In the genomic region with DNA sequence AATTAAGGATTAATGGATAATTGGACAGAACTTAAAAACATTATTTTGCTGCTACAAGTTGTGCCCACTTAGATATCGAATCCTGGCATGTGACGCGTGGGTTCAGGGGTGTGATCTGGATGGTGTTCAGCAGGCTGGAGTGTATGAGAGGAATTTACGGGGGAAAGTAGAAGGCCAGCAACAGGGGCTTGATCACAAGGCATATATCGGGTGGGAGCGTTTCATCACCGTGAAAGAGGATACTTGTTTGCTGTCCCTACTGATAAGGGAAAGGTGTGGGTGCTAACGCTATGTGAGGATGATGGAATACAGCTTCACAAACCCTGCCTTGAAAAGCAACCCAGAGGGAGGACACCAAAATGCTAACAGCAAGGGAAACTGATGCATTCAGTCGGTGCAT, we compare ENCODE assay signal across 2 cellular contexts.
A peak's percentile ranks its signal among the peaks of the same experiment; 100 is the strongest.
TF ChIP-seq lines count a peak whose summit lies in the region.

No MANE protein-coding gene starts in this region.

TF ChIP-seq in HEK293, 187 proteins besides CTCF, POLR2A, EP300 and RAD21 (continues in another document):
- TF ChIP-seq ZNF600 (tag by site-specific recombination; IDR thresholded peaks at IDR 0.05) (peak; percentile 76), SCRT2 (tag by site-specific recombination; IDR thresholded peaks at IDR 0.05) (peak; percentile 82), ZBTB20 (tag by site-specific recombination; IDR thresholded peaks at IDR 0.05) (0 out of 2 replicates have a peak, but pooled peaks have one; percentile 18), ZNF449 (tag by site-specific recombination; IDR thresholded peaks at IDR 0.05) (no peak), YY1 (tag by site-specific recombination; IDR thresholded peaks at IDR 0.05) (no peak), PRDM1 (tag by site-specific recombination; IDR thresholded peaks at IDR 0.05) (peak; percentile 20; the same call in 1 of the 2 replicates), EGR2 (tag by site-specific recombination; IDR thresholded peaks at IDR 0.05; ENCODE audit: low read depth) (peak; percentile 97), ZFHX2 (tag by site-specific recombination; conservative IDR thresholded peaks at IDR 0.05) (peak; percentile 97), ZNF280D (tag by site-specific recombination; IDR thresholded peaks at IDR 0.05) (no peak), ZNF76 (tag by site-specific recombination; IDR thresholded peaks at IDR 0.05; ENCODE audit: borderline replicate concordance, low read depth) (no peak), ZNF610 (tag by site-specific recombination; IDR thresholded peaks at IDR 0.05; ENCODE audit: borderline replicate concordance) (no peak), TRIM28 (IDR thresholded peaks at IDR 0.05; ENCODE audit: borderline replicate concordance, low read length) (no peak), GFI1B (tag by site-specific recombination; IDR thresholded peaks at IDR 0.05) (no peak), ZNF121 (tag by site-specific recombination; IDR thresholded peaks at IDR 0.05) (no peak), MEIS1 (CRISPR knock-in tag; IDR thresholded peaks at IDR 0.05; ENCODE audit: borderline replicate concordance) (no peak), KLF1 (tag by site-specific recombination; IDR thresholded peaks at IDR 0.05) (no peak), BCL11B (tag by site-specific recombination; IDR thresholded peaks at IDR 0.05; ENCODE audit: low read depth) (no peak), ZNF175 (tag by site-specific recombination; IDR thresholded peaks at IDR 0.05) (no peak), ZNF513 (tag by site-specific recombination; IDR thresholded peaks at IDR 0.05) (no peak), KLF17 (tag by site-specific recombination; IDR thresholded peaks at IDR 0.05) (0 out of 2 replicates have a peak, but pooled peaks have one; percentile 19), ZNF639 (tag by site-specific recombination; IDR thresholded peaks at IDR 0.05) (no peak), ZNF140 (tag by site-specific recombination; IDR thresholded peaks at IDR 0.05) (no peak), ZNF624 (tag by site-specific recombination; IDR thresholded peaks at IDR 0.05) (no peak), ZXDB (tag by site-specific recombination; IDR thresholded peaks at IDR 0.05) (no peak)

TF ChIP-seq in H1, 55 proteins besides CTCF, POLR2A, EP300 and RAD21:
- TF ChIP-seq CHD2 (IDR thresholded peaks at IDR 0.05; ENCODE audit: low read length) (no peak), SIN3A (conservative IDR thresholded peaks at IDR 0.05 in 1 of 2, IDR thresholded peaks at IDR 0.05 in 1 of 2; ENCODE audit: low read depth in 1 of 2, low read length in 2 of 2) (no peak), BACH1 (IDR thresholded peaks at IDR 0.05; ENCODE audit: low read length) (no peak), FOSL1 (IDR thresholded peaks at IDR 0.05; ENCODE audit: insufficient read depth, low read depth, low read length) (no peak), JUND (IDR thresholded peaks at IDR 0.05; ENCODE audit: low read length) (no peak), PHF8 (conservative IDR thresholded peaks at IDR 0.05; ENCODE audit: low read depth, low read length) (no peak), SUZ12 (IDR thresholded peaks at IDR 0.05; ENCODE audit: low read length) (no peak), YY1 (IDR thresholded peaks at IDR 0.05; ENCODE audit: low read depth, low read length) (no peak)
